In genomic region chr11:32830796-32831195, GRCh38 we compare ENCODE assay signal across 12 cellular contexts. TPM values are rescaled to one million over a fixed set of nuclear protein-coding genes. Genes with fewer than 3 reads are reported as not detected.
DNase-seq lines count a peak whose midpoint lies in the region; ATAC-seq, FAIRE-seq and TF ChIP-seq lines count a peak whose summit lies in the region.
"Had no signal": no experiment of that assay in that cellular context is flagged by ENCODE, and none has a peak within 500 bp of the region (broad histone marks: within the 10 kb centered on the region; RNA-seq: fewer than 3 reads in every experiment).

No MANE protein-coding gene starts in this region.

- H3K9me3 ChIP-seq in GM12878 (replicated peaks; ENCODE audit: control insufficient read depth, insufficient read depth, low read length) (no peaks in the 10 kb centered on the region), lower lobe of right lung (no peaks in the 10 kb centered on the region), transverse colon (no peaks in the 10 kb centered on the region)

- in situ Hi-C loops in GM12878 (cut with MboI), result no loop called here
- in situ Hi-C loops in transverse colon (cut with MboI; ENCODE audit: low pct_ligation_motif_present in 1 of 4, low pct_unique_long_range_greater_than_20kb in 1 of 4, low sequenced_read_pairs in 3 of 4), result no loop called here

- CTCF ChIA-PET in activated CD8-positive, alpha-beta memory T cell treated with anti-CD3 and anti-CD28 coated beads, Interleukin-2, amount 10 ng/mL, durations not matched to agents 7 days and 5 days (lab: Charles Lee), result interaction anchor here (1.0 kb wide), 1 partner anchor 10 kb away, joined by 3 read pairs; no protein-coding TSS in a partner anchor
- CTCF ChIA-PET in GM12878 (lab: Yijun Ruan, JAX), result interaction anchor here (0.7 to 1.7 kb wide), 5 partner anchors 9 to 63 kb away, joined by 3 to 8 read pairs (median 6); no protein-coding TSS in a partner anchor

- H3K27ac Mint-ChIP-seq in activated CD8-positive, alpha-beta memory T cell treated with anti-CD3 and anti-CD28 coated beads, Interleukin-2, amount 10 ng/mL, durations not matched to agents 7 days and 5 days, result no peak overlapping the region

- TF ChIP-seq CTCF in GM12878 (IDR thresholded peaks at IDR 0.05 in 2 of 3, conservative IDR thresholded peaks at IDR 0.05 in 1 of 3; ENCODE audit: control insufficient read depth in 2 of 3, extremely low read depth in 1 of 3, insufficient read depth in 1 of 3, low read depth in 3 of 3, low read length in 3 of 3) (no peak), lower lobe of right lung (IDR thresholded peaks at IDR 0.05) (no peak), transverse colon (IDR thresholded peaks at IDR 0.05) (no peak)

- H3K27ac ChIP-seq in GM12878 (ENCODE audit: control insufficient read depth, insufficient read depth) (no peak overlapping the region), lower lobe of right lung (no peak overlapping the region), transverse colon (peak overlapping the region in 2 of 4 donors; percentile 84 to 87)
- H3K27ac ChIP-seq: GM23248 had no signal

- no TSS peak for BruUV-seq in GM12878 (replicated peaks; lab: Mats Ljungman, UMichigan)

- no peaks in the 10 kb centered on the region for H3K36me3 Mint-ChIP-seq in activated CD8-positive, alpha-beta memory T cell treated with anti-CD3 and anti-CD28 coated beads, Interleukin-2, amount 10 ng/mL, durations not matched to agents 7 days and 5 days

- TF ChIP-seq EP300 in GM12878 (IDR thresholded peaks at IDR 0.05; ENCODE audit: borderline replicate concordance in 1 of 2, control insufficient read depth in 1 of 2, low read depth in 2 of 2, low read length in 2 of 2), result no peak
- no peak for TF ChIP-seq EP300 in transverse colon (IDR thresholded peaks at IDR 0.05; ENCODE audit: low read depth)

- H3K4me3 ChIP-seq in GM12878 (no peak overlapping the region), lower lobe of right lung (peak overlapping the region; percentile 86), transverse colon (peak overlapping the region in 3 of 4 donors; percentile 63 to 99 (median 65))

- H4K20me1 ChIP-seq in GM12878 (ENCODE audit: control insufficient read depth, insufficient read depth), result no peaks in the 10 kb centered on the region

- H3K27me3 Mint-ChIP-seq in activated CD8-positive, alpha-beta memory T cell treated with anti-CD3 and anti-CD28 coated beads, Interleukin-2, amount 10 ng/mL, durations not matched to agents 7 days and 5 days, result peaks cover 34% of the 10 kb centered on the region

- WGBS in GM12878 (ENCODE audit: insufficient coverage, insufficient replicate concordance, low lambda C conversion rate, missing lambda C conversion rate), result 97% methylated on average over 9 of the region's 9 CpGs
- 37 to 74% methylated on average over 4 to 9 of the region's 9 CpGs for whole genome bisulfite sequencing in transverse colon (ENCODE audit: low coverage in 1 of 2), 2 donors

- H3K9me3 Mint-ChIP-seq in activated CD8-positive, alpha-beta memory T cell treated with anti-CD3 and anti-CD28 coated beads, Interleukin-2, amount 10 ng/mL, durations not matched to agents 7 days and 5 days (ENCODE audit: low read depth), result no peaks in the 10 kb centered on the region

- H3K79me2 ChIP-seq in GM12878 (ENCODE audit: control insufficient read depth, insufficient read depth, low read length), result no peaks in the 10 kb centered on the region; the same call in 1 of the 2 replicates

- RAD21 ChIA-PET in GM12878 (lab: Charles Lee; ENCODE audit: unreplicated experiment), result interaction anchor here (0.8 to 1.5 kb wide), 5 partner anchors 9 to 63 kb away, joined by 3 to 11 read pairs (median 4); partner anchors contain the start of gene QSER1

- FAIRE-seq in GM12878 (lab: Jason Lieb, UNC), result no peak

- no peak for DNase-seq in activated CD8-positive, alpha-beta memory T cell treated with anti-CD3 and anti-CD28 coated beads, Interleukin-2, amount 10 ng/mL, durations not matched to agents 7 days and 5 days
- no peak for DNase-seq in activated CD8-positive, alpha-beta memory T cell treated with anti-CD3 and anti-CD28 coated beads, Interleukin-2, amount 50 U/mL, for 4 hours
- no peak for DNase-seq in GM12878 (ENCODE audit: low read depth, low spot score)
- no peak for DNase-seq in lower lobe of right lung
- DNase-seq in transverse colon, result no peak
- DNase-seq in NCI-H226, result no peak
- no peak for DNase-seq in middle frontal gyrus (ENCODE audit: extremely low spot score, low spot score)
- DNase-seq: GM23248, NCI-H187 treated with DMSO at 0.1 percent for 48 hours, SHP77 treated with DMSO at 0.1 percent for 48 hours had no signal

- TF ChIP-seq RAD21 in GM12878 (IDR thresholded peaks at IDR 0.05; ENCODE audit: insufficient read depth, low read depth, low read length), result no peak

- POLR2A ChIA-PET in GM12878 (lab: Charles Lee), result interaction anchor here (1.2 to 1.9 kb wide), 4 partner anchors 8 to 65 kb away, joined by 4 to 5 read pairs (median 4); no protein-coding TSS in a partner anchor

- H3K4me2 ChIP-seq in GM12878 (ENCODE audit: control insufficient read depth, insufficient read depth), result peak overlapping the region; percentile 90

- H3K36me3 ChIP-seq in GM12878 (ENCODE audit: control insufficient read depth in 2 of 2, insufficient read depth in 2 of 2, low read length in 1 of 2), result no peaks in the 10 kb centered on the region
- H3K36me3 ChIP-seq in lower lobe of right lung, result peaks cover 6% of the 10 kb centered on the region
- H3K36me3 ChIP-seq in transverse colon, result no peaks in the 10 kb centered on the region

- SMC1A ChIA-PET in GM12878 (lab: Charles Lee; ENCODE audit: uncharacterized antibody, unreplicated experiment), result interaction anchor here (0.7 to 1.6 kb wide), 4 partner anchors 9 to 62 kb away, joined by 3 to 7 read pairs (median 4); partner anchors contain the start of gene QSER1

- no peak for TF ChIP-seq POLR2A in GM12878 (IDR thresholded peaks at IDR 0.05; ENCODE audit: low read depth, low read length)
- no peak for TF ChIP-seq POLR2A in transverse colon (IDR thresholded peaks at IDR 0.05)

- H3K4me1 ChIP-seq in GM12878 (ENCODE audit: control insufficient read depth, insufficient read depth, low read length) (no peaks in the 10 kb centered on the region; the same call in 1 of the 2 replicates), lower lobe of right lung (peaks cover 8% of the 10 kb centered on the region), transverse colon (peaks cover 0 to 21% (median 8%) of the 10 kb centered on the region in 4 donors)

- H3K9ac ChIP-seq in GM12878 (ENCODE audit: control insufficient read depth, insufficient read depth, low read length), result no peak overlapping the region
- H3K9ac ChIP-seq: GM23248 had no signal

- H3K4me1 Mint-ChIP-seq in activated CD8-positive, alpha-beta memory T cell treated with anti-CD3 and anti-CD28 coated beads, Interleukin-2, amount 10 ng/mL, durations not matched to agents 7 days and 5 days, result peaks cover 14% of the 10 kb centered on the region

- no peak overlapping the region for H2AFZ ChIP-seq in GM12878 (ENCODE audit: control insufficient read depth, low read depth, low read length)

- H3K27me3 ChIP-seq in GM12878 (replicated peaks in 1 of 2; ENCODE audit: control insufficient read depth in 2 of 2, insufficient read depth in 2 of 2, low read length in 1 of 2) (no peaks in the 10 kb centered on the region; a peak in 1 of 4 replicates), lower lobe of right lung (ENCODE audit: low read depth) (no peaks in the 10 kb centered on the region), transverse colon (peaks cover 13% of the 10 kb centered on the region)

- intact Hi-C loops in GM12878 (cut with micrococcal nuclease; ENCODE audit: unreplicated experiment) (no loop called here), lower lobe of right lung (cut with DNase I) (no loop called here), transverse colon (cut with DNase I; ENCODE audit: low total_unique reads) (no loop called here)

- no peak for ATAC-seq in activated CD8-positive, alpha-beta memory T cell treated with anti-CD3 and anti-CD28 coated beads, Interleukin-2, amount 10 ng/mL, durations not matched to agents 7 days and 5 days
- no peak for ATAC-seq in GM12878
- ATAC-seq in lower lobe of right lung, result no peak
- ATAC-seq in HG02588 (IDR thresholded peaks at IDR 0.05; ENCODE audit: unreplicated experiment), result no peak

- H3K4me3 Mint-ChIP-seq in activated CD8-positive, alpha-beta memory T cell treated with anti-CD3 and anti-CD28 coated beads, Interleukin-2, amount 10 ng/mL, durations not matched to agents 7 days and 5 days, result peak overlapping the region; percentile 86

RNA-seq across cellular contexts. Expression of gene PRRG4, which starts 1.1 kb away (rescaled TPM):
- 1 to 10 TPM in 1 of 2 experiments, under 1 TPM in 1; 0.55 to 1.9 TPM for total RNA-seq in activated CD8-positive, alpha-beta memory T cell treated with anti-CD3 and anti-CD28 coated beads, Interleukin-2, amount 10 ng/mL, durations not matched to agents 7 days and 5 days
- total RNA-seq in GM12878 (2013; cell fraction: nucleolus; rRNA removed), result 3.3 and 3.5 TPM in 2 replicates
- 2.3 and 2.8 TPM in 2 replicates for total RNA-seq in GM12878 (2014; rRNA removed)
- total RNA-seq in GM12878 (2014; rRNA removed; fragmentation: Illumina TruSeq; extraction: Trizol), result 2.5 and 2.6 TPM in 2 replicates
- 2.1 and 2.7 TPM in 2 replicates for total RNA-seq in GM12878 (2021)
- polyA plus RNA-seq in GM12878 (2011; ENCODE audit: low read depth), result 0.52 TPM
- 4.9 and 6.2 TPM in 2 replicates for polyA plus RNA-seq in GM12878 (2011; rRNA removed)
- 2.4 and 2.7 TPM in 2 replicates for polyA plus RNA-seq in GM12878 (2011; cell fraction: cytosol; rRNA removed)
- polyA plus RNA-seq in GM12878 (2011; cell fraction: nucleus; rRNA removed), result 1.2 and 1.4 TPM in 2 replicates
- 0.81 and 0.88 TPM in 2 replicates for polyA plus RNA-seq in GM12878 (2012)
- 2.5 and 3.2 TPM in 2 replicates for polyA plus RNA-seq in GM12878 (2014; fragmentation: Illumina TruSeq; extraction: Trizol)
- polyA plus RNA-seq in GM12878 (2014; fragmentation: Nextera tagmentation; extraction: Ambion mirVana), result 1 to 10 TPM; 1.0 to 1.1 TPM
- polyA plus RNA-seq in GM12878 (2014; rRNA removed), result 1.5 and 1.7 TPM in 2 replicates
- under 1 TPM; 0.55 to 0.63 TPM for polyA plus RNA-seq in GM12878 (2016; fragmentation: Nextera tagmentation; extraction: Ambion mirVana)
- 2.5 and 2.7 TPM in 2 replicates for polyA minus RNA-seq in GM12878 (2011; rRNA and poly(A)+ RNA removed)
- polyA minus RNA-seq in GM12878 (2011; cell fraction: cytosol; rRNA and poly(A)+ RNA removed), result 1.1 and 2.2 TPM in 2 replicates
- polyA minus RNA-seq in GM12878 (2011; cell fraction: nucleus; rRNA and poly(A)+ RNA removed), result 0.73 and 1.6 TPM in 2 replicates
- total RNA-seq in lower lobe of right lung, result 12.0 TPM
- total RNA-seq in transverse colon, result 10 to 100 TPM in 2 of 4 donors, 1 to 10 TPM in 2; 4.8 to 24.6 (median 15.9) TPM
- total RNA-seq: GM23248 had no signal
- polyA plus RNA-seq: GM23248 had no signal

RNA-seq across cellular contexts. Expression of gene CCDC73, which starts 36.3 kb away (rescaled TPM):
- total RNA-seq in activated CD8-positive, alpha-beta memory T cell treated with anti-CD3 and anti-CD28 coated beads, Interleukin-2, amount 10 ng/mL, durations not matched to agents 7 days and 5 days, result under 1 TPM in 1 of 2 experiments, not detected in 1; 0.47 TPM
- total RNA-seq in GM12878 (2013; cell fraction: nucleolus; rRNA removed), result 0.46 and 0.78 TPM in 2 replicates
- total RNA-seq in GM12878 (2014; rRNA removed), result 0.16 and 0.23 TPM in 2 replicates
- 0.27 and 0.78 TPM in 2 replicates for total RNA-seq in GM12878 (2014; rRNA removed; fragmentation: Illumina TruSeq; extraction: Trizol)
- 0.05 and 0.11 TPM in 2 replicates for total RNA-seq in GM12878 (2021)
- polyA plus RNA-seq in GM12878 (2011; ENCODE audit: low read depth), result 0.08 TPM
- polyA plus RNA-seq in GM12878 (2011; rRNA removed), result 0.16 and 0.32 TPM in 2 replicates
- polyA plus RNA-seq in GM12878 (2011; cell fraction: cytosol; rRNA removed), result 0.03 and 0.05 TPM in 2 replicates
- polyA plus RNA-seq in GM12878 (2011; cell fraction: nucleus; rRNA removed), result 0.12 and 0.18 TPM in 2 replicates
- polyA plus RNA-seq in GM12878 (2012), result 0.10 and 0.24 TPM in 2 replicates
- 0.10 TPM in 1 of 2 replicates, not detected in the other for polyA plus RNA-seq in GM12878 (2014; fragmentation: Illumina TruSeq; extraction: Trizol)
- polyA plus RNA-seq in GM12878 (2014; fragmentation: Nextera tagmentation; extraction: Ambion mirVana), result under 1 TPM; 0.11 to 0.57 TPM
- 0.05 and 0.09 TPM in 2 replicates for polyA plus RNA-seq in GM12878 (2014; rRNA removed)
- under 1 TPM; 0.05 to 0.20 TPM for polyA plus RNA-seq in GM12878 (2016; fragmentation: Nextera tagmentation; extraction: Ambion mirVana)
- polyA minus RNA-seq in GM12878 (2011; rRNA and poly(A)+ RNA removed), result 0.07 and 0.10 TPM in 2 replicates
- not detected in 2 replicates for polyA minus RNA-seq in GM12878 (2011; cell fraction: cytosol; rRNA and poly(A)+ RNA removed)
- polyA minus RNA-seq in GM12878 (2011; cell fraction: nucleus; rRNA and poly(A)+ RNA removed), result 0.24 and 0.38 TPM in 2 replicates
- 0.09 TPM for total RNA-seq in lower lobe of right lung
- not detected for total RNA-seq in transverse colon
- total RNA-seq: GM23248, sciatic nerve had no signal
- polyA plus RNA-seq: GM23248 had no signal
